Comparison of ENCODE assay signal across 1 cellular context in the genomic region with DNA sequence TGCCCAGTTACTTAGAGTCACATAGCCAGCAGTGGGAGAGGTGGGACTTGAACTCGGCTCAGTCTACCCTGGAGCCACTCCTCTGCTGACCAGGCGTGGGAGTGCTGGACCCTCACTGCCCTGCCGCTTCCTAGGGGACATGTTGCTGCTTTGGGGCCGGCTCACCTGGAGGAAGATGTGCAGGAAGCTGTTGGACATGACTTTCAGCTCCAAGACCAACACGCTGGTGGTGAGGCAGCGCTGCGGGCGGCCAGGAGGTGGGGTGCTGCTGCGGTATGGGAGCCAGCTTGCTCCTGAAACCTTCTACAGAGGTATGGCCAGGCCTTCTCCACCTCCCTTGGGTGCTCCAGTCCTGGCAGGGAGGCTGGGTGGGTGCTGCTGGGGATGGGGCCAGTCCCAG.
TF ChIP-seq lines count a peak whose summit lies in the region.

No MANE protein-coding gene starts in this region.

TF ChIP-seq in K562, 482 proteins besides CTCF, POLR2A, EP300 and RAD21:
- TF ChIP-seq ZNF780A (CRISPR knock-in tag; IDR thresholded peaks at IDR 0.05) (no peak), TFAM (CRISPR knock-in tag; conservative IDR thresholded peaks at IDR 0.05) (no peak), ZNF282 (CRISPR knock-in tag; IDR thresholded peaks at IDR 0.05) (no peak), DNMT1 (IDR thresholded peaks at IDR 0.05) (no peak), RAD51 (IDR thresholded peaks at IDR 0.05; ENCODE audit: borderline replicate concordance, low read depth) (no peak), KHSRP (IDR thresholded peaks at IDR 0.05) (no peak), FOSL1 (tag; conservative IDR thresholded peaks at IDR 0.05) (no peak), SLC30A9 (CRISPR knock-in tag; IDR thresholded peaks at IDR 0.05) (no peak), ZNF551 (CRISPR knock-in tag; IDR thresholded peaks at IDR 0.05) (no peak), SRSF1 (IDR thresholded peaks at IDR 0.05; ENCODE audit: low read depth, low read length) (no peak), CTBP1 (IDR thresholded peaks at IDR 0.05; ENCODE audit: borderline replicate concordance) (no peak)
- TF ChIP-seq, protein P1, sequence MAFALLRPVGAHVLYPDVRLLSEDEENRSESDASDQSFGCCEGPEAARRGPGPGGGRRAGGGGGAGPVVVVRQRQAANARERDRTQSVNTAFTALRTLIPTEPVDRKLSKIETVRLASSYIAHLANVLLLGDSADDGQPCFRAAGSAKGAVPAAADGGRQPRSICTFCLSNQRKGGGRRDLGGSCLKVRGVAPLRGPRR (CRISPR knock-in tag; IDR thresholded peaks at IDR 0.05), result no peak
- TF ChIP-seq, protein P2, sequence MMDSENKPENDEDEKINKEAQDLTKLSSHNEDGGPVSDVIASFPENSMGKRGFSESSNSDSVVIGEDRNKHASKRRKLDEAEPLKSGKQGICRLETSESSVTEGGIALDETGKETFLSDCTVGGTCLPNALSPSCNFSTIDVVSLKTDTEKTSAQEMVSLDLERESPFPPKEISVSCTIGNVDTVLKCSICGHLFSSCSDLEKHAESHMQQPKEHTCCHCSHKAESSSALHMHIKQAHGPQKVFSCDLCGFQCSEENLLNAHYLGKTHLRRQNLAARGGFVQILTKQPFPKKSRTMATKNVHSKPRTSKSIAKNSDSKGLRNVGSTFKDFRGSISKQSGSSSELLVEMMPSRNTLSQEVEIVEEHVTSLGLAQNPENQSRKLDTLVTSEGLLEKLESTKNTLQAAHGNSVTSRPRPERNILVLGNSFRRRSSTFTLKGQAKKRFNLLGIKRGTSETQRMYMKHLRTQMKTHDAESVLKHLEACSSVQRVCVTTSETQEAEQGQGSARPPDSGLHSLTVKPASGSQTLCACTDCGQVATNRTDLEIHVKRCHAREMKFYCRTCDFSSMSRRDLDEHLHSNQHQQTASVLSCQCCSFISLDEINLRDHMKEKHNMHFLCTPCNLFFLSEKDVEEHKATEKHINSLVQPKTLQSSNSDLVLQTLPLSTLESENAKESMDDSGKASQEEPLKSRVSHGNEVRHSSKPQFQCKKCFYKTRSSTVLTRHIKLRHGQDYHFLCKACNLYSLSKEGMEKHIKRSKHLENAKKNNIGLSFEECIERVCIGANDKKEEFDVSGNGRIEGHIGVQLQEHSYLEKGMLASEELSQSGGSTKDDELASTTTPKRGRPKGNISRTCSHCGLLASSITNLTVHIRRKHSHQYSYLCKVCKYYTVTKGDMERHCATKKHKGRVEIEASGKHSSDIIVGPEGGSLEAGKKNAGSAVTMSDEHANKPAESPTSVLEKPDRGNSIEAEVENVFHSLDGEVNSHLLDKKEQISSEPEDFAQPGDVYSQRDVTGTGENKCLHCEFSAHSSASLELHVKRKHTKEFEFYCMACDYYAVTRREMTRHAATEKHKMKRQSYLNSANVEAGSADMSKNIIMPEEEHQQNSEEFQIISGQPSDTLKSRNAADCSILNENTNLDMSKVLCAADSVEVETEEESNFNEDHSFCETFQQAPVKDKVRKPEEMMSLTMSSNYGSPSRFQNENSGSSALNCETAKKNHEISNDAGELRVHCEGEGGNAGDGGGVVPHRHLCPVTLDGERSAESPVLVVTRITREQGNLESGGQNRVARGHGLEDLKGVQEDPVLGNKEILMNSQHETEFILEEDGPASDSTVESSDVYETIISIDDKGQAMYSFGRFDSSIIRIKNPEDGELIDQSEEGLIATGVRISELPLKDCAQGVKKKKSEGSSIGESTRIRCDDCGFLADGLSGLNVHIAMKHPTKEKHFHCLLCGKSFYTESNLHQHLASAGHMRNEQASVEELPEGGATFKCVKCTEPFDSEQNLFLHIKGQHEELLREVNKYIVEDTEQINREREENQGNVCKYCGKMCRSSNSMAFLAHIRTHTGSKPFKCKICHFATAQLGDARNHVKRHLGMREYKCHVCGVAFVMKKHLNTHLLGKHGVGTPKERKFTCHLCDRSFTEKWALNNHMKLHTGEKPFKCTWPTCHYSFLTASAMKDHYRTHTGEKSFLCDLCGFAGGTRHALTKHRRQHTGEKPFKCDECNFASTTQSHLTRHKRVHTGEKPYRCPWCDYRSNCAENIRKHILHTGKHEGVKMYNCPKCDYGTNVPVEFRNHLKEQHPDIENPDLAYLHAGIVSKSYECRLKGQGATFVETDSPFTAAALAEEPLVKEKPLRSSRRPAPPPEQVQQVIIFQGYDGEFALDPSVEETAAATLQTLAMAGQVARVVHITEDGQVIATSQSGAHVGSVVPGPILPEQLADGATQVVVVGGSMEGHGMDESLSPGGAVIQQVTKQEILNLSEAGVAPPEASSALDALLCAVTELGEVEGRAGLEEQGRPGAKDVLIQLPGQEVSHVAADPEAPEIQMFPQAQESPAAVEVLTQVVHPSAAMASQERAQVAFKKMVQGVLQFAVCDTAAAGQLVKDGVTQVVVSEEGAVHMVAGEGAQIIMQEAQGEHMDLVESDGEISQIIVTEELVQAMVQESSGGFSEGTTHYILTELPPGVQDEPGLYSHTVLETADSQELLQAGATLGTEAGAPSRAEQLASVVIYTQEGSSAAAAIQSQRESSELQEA (IDR thresholded peaks at IDR 0.05; ENCODE audit: low read depth), result no peak
- TF ChIP-seq, protein P3, sequence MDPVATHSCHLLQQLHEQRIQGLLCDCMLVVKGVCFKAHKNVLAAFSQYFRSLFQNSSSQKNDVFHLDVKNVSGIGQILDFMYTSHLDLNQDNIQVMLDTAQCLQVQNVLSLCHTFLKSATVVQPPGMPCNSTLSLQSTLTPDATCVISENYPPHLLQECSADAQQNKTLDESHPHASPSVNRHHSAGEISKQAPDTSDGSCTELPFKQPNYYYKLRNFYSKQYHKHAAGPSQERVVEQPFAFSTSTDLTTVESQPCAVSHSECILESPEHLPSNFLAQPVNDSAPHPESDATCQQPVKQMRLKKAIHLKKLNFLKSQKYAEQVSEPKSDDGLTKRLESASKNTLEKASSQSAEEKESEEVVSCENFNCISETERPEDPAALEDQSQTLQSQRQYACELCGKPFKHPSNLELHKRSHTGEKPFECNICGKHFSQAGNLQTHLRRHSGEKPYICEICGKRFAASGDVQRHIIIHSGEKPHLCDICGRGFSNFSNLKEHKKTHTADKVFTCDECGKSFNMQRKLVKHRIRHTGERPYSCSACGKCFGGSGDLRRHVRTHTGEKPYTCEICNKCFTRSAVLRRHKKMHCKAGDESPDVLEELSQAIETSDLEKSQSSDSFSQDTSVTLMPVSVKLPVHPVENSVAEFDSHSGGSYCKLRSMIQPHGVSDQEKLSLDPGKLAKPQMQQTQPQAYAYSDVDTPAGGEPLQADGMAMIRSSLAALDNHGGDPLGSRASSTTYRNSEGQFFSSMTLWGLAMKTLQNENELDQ (CRISPR knock-in tag; IDR thresholded peaks at IDR 0.05; ENCODE audit: borderline replicate concordance), result no peak
TF ChIP-seq in K562: peak in this region for 0.
